In genomic region chr10:103759100-103759781, GRCh38 we compare ENCODE assay signal across 8 cellular contexts.
DNase-seq lines count a peak whose midpoint lies in the region; ATAC-seq and TF ChIP-seq lines count a peak whose summit lies in the region.

No MANE protein-coding gene starts in this region.

- H3K4me2 ChIP-seq in parathyroid adenoma (ENCODE audit: low read length), result no peak overlapping the region

- no peaks in the 10 kb centered on the region for H3K27me3 ChIP-seq in parathyroid adenoma (ENCODE audit: control insufficient read depth, insufficient read depth, low read length)

- peaks cover 2% of the 10 kb centered on the region for H3K4me1 ChIP-seq in parathyroid adenoma

- H3K27me3 Mint-ChIP-seq in activated CD8-positive, alpha-beta memory T cell treated with anti-CD3 and anti-CD28 coated beads, Interleukin-2, amount 10 ng/mL, durations not matched to agents 7 days and 5 days, result no peaks in the 10 kb centered on the region
- H3K27me3 Mint-ChIP-seq in activated T-cell treated with anti-CD3 and anti-CD28 coated beads, Interleukin-2, amount 50 U/mL, for 4 hours (ENCODE audit: low read depth), result no peaks in the 10 kb centered on the region

- TF ChIP-seq CTCF in fibroblast of pulmonary artery (IDR thresholded peaks at IDR 0.05; ENCODE audit: low read length, missing control alignments) (no peak), parathyroid adenoma (IDR thresholded peaks at IDR 0.05) (no peak)

- H3K79me2 ChIP-seq in parathyroid adenoma, result no peaks in the 10 kb centered on the region

- no peak overlapping the region for H3K9ac ChIP-seq in parathyroid adenoma

- CTCF ChIA-PET in activated CD8-positive, alpha-beta memory T cell treated with anti-CD3 and anti-CD28 coated beads, Interleukin-2, amount 10 ng/mL, durations not matched to agents 7 days and 5 days (lab: Charles Lee), result interaction anchor here (0.7 to 3.7 kb wide), 10 partner anchors 9 to 96 kb away, joined by 3 to 22 read pairs (median 6); partner anchors contain the start of gene SH3PXD2A

- H2AFZ ChIP-seq in parathyroid adenoma, result no peak overlapping the region

- H3K36me3 ChIP-seq in parathyroid adenoma (ENCODE audit: control insufficient read depth, insufficient read depth, low read length), result no peaks in the 10 kb centered on the region

- H3K4me3 ChIP-seq in fibroblast of pulmonary artery (replicated peaks; ENCODE audit: low read depth, low read length), result no peak overlapping the region
- no peak overlapping the region for H3K4me3 ChIP-seq in parathyroid adenoma (ENCODE audit: low read depth, low read length)

- no peaks in the 10 kb centered on the region for H3K9me3 ChIP-seq in parathyroid adenoma (ENCODE audit: control insufficient read depth, low read length)

- H3K27ac Mint-ChIP-seq in activated CD8-positive, alpha-beta memory T cell treated with anti-CD3 and anti-CD28 coated beads, Interleukin-2, amount 10 ng/mL, durations not matched to agents 7 days and 5 days, result peak overlapping the region; percentile 82

- ATAC-seq in activated CD8-positive, alpha-beta memory T cell treated with anti-CD3 and anti-CD28 coated beads, Interleukin-2, amount 10 ng/mL, durations not matched to agents 7 days and 5 days, result peak; percentile 77
- ATAC-seq in activated T-cell treated with anti-CD3 and anti-CD28 coated beads, Interleukin-2, amount 50 U/mL, for 4 hours, result peak; percentile 61 to 86
- ATAC-seq in HG02870 (IDR thresholded peaks at IDR 0.05; ENCODE audit: unreplicated experiment), result no peak

- H3K27ac ChIP-seq in parathyroid adenoma, result peak overlapping the region; percentile 36

- peak; percentile 80 for DNase-seq in activated CD8-positive, alpha-beta memory T cell treated with anti-CD3 and anti-CD28 coated beads, Interleukin-2, amount 10 ng/mL, durations not matched to agents 7 days and 5 days
- no peak for DNase-seq in activated CD8-positive, alpha-beta memory T cell treated with anti-CD3 and anti-CD28 coated beads for 24 hours
- peak; percentile 99 to 100 for DNase-seq in Kasumi-1 (lab: John Stamatoyannopoulos, UW)
- DNase-seq in activated T-cell treated with anti-CD3 and anti-CD28 coated beads, Interleukin-2, amount 50 U/mL, for 4 hours, result no peak
- DNase-seq in fibroblast of pulmonary artery (ENCODE audit: low read depth), result peak; percentile 85
- no peak for DNase-seq in 8988T

- H3K4me1 Mint-ChIP-seq in activated CD8-positive, alpha-beta memory T cell treated with anti-CD3 and anti-CD28 coated beads, Interleukin-2, amount 10 ng/mL, durations not matched to agents 7 days and 5 days, result peaks cover 66% of the 10 kb centered on the region
- peaks cover 49% of the 10 kb centered on the region for H3K4me1 Mint-ChIP-seq in activated T-cell treated with anti-CD3 and anti-CD28 coated beads, Interleukin-2, amount 50 U/mL, for 4 hours (ENCODE audit: low read depth)

- H3K9me3 Mint-ChIP-seq in activated CD8-positive, alpha-beta memory T cell treated with anti-CD3 and anti-CD28 coated beads, Interleukin-2, amount 10 ng/mL, durations not matched to agents 7 days and 5 days (ENCODE audit: low read depth), result no peaks in the 10 kb centered on the region
- H3K9me3 Mint-ChIP-seq in activated T-cell treated with anti-CD3 and anti-CD28 coated beads, Interleukin-2, amount 50 U/mL, for 4 hours, result no peaks in the 10 kb centered on the region

- peak overlapping the region; percentile 8 for H3K4me3 Mint-ChIP-seq in activated CD8-positive, alpha-beta memory T cell treated with anti-CD3 and anti-CD28 coated beads, Interleukin-2, amount 10 ng/mL, durations not matched to agents 7 days and 5 days
- no peak overlapping the region for H3K4me3 Mint-ChIP-seq in activated T-cell treated with anti-CD3 and anti-CD28 coated beads, Interleukin-2, amount 50 U/mL, for 4 hours

- H3K36me3 Mint-ChIP-seq in activated CD8-positive, alpha-beta memory T cell treated with anti-CD3 and anti-CD28 coated beads, Interleukin-2, amount 10 ng/mL, durations not matched to agents 7 days and 5 days, result no peaks in the 10 kb centered on the region
- H3K36me3 Mint-ChIP-seq in activated T-cell treated with anti-CD3 and anti-CD28 coated beads, Interleukin-2, amount 50 U/mL, for 4 hours (ENCODE audit: insufficient read depth), result no peaks in the 10 kb centered on the region

Comparison
In these comparisons a context has a peak if more than half of its experiments do, and no peak if none do; other contexts are left out.
1. DNase-seq: peak in activated CD8-positive, alpha-beta memory T cell treated with anti-CD3 and anti-CD28 coated beads, Interleukin-2, amount 10 ng/mL, durations not matched to agents 7 days and 5 days (single experiment), Kasumi-1 (2 of 2) and fibroblast of pulmonary artery (single experiment); none in activated CD8-positive, alpha-beta memory T cell treated with anti-CD3 and anti-CD28 coated beads for 24 hours (single experiment), activated T-cell treated with anti-CD3 and anti-CD28 coated beads, Interleukin-2, amount 50 U/mL, for 4 hours (single experiment) and 8988T (single experiment).